24 cellular contexts compared by ENCODE assay signal in the genomic region with DNA sequence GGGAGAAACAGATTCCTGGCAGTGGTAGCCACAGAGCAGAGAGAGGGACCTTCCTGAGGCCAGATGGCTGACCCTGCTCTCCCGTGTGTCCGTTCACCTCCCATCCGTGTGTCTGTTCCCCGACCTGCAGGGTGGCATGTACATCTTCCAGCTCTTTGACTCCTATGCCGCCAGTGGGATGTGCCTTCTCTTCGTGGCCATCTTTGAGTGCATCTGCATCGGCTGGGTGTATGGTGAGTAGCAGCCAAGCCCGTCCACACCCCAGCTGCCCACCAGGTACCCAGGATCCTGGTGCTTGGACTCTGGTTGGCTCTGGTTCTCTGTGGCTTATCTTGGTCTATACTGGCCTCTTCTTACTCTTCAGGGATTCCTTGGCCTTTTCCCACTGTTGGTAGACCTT. TPM values are rescaled to one million over a fixed set of nuclear protein-coding genes. Genes with fewer than 3 reads are reported as not detected.
"Had no signal": no experiment of that assay in that cellular context is flagged by ENCODE, and none has a peak within 500 bp of the region (broad histone marks: within the 10 kb centered on the region; RNA-seq: fewer than 3 reads in every experiment).

No MANE protein-coding gene starts in this region.

- H3K4me3 ChIP-seq: adrenal gland, cardiac muscle cell, left lung, neural progenitor cell, pancreas, thyroid gland had no signal

- H3K4me1 ChIP-seq: adrenal gland, left lung, pancreas, thyroid gland had no signal

- H3K27me3 Mint-ChIP-seq: activated CD4-positive, alpha-beta T cell treated with anti-CD3 and anti-CD28 coated beads, Interleukin-2, amount 10 ng/mL, durations not matched to agents 7 days and 5 days had no signal

- H3K27ac ChIP-seq: cardiac muscle cell, left lung, neural progenitor cell, pancreas, thyroid gland had no signal

- H3K9me3 ChIP-seq: adrenal gland, left lung, pancreas, thyroid gland had no signal

- H3K4me2 ChIP-seq: neural progenitor cell had no signal

- H3K27ac Mint-ChIP-seq: activated CD4-positive, alpha-beta T cell treated with anti-CD3 and anti-CD28 coated beads, Interleukin-2, amount 10 ng/mL, durations not matched to agents 7 days and 5 days; effector memory CD8-positive, alpha-beta T cell; memory B cell; neural progenitor cell; T-helper 17 cell had no signal

- H3K36me3 ChIP-seq: adrenal gland, cardiac muscle cell, left lung, neural progenitor cell, pancreas, thyroid gland had no signal

- DNase-seq: activated CD4-positive, alpha-beta T cell treated with anti-CD3 and anti-CD28 coated beads, Interleukin-2, amount 10 ng/mL, durations not matched to agents 7 days and 5 days; activated CD8-positive, alpha-beta memory T cell treated with anti-CD3 and anti-CD28 coated beads, Interleukin-2, amount 50 U/mL, for 4 hours; activated gamma-delta T cell; activated T-cell treated with anti-CD3 and anti-CD28 coated beads, Interleukin-2, amount 50 U/mL, for 4 hours; effector memory CD8-positive, alpha-beta T cell; hypothalamus; islet precursor cell; left lung; naive B cell; stimulated activated CD4-positive, alpha-beta T cell treated with anti-CD3 and anti-CD28 coated beads, Interleukin-12 subunit alpha, Interleukin-12 subunit beta, amount 100 ng/mL, for 4 hours; stimulated activated CD4-positive, alpha-beta T cell treated with anti-CD3 and anti-CD28 coated beads, Interleukin-1b, Interleukin-23, amount 100 ng/mL, for 48 hours; stimulated activated CD8-positive, alpha-beta memory T cell treated with anti-CD3 and anti-CD28 coated beads, Interleukin-4, amount 100 ng/mL, for 48 hours; stimulated activated naive CD4-positive, alpha-beta T cell; T-helper 17 cell; thyroid gland had no signal

- H3K27me3 ChIP-seq: adrenal gland, cardiac muscle cell, left lung, neural progenitor cell, pancreas, thyroid gland had no signal

- H3K9me3 Mint-ChIP-seq: activated CD4-positive, alpha-beta T cell treated with anti-CD3 and anti-CD28 coated beads, Interleukin-2, amount 10 ng/mL, durations not matched to agents 7 days and 5 days; activated naive CD4-positive, alpha-beta T cell treated with anti-CD3 and anti-CD28 coated beads, Interleukin-2, amount 50 U/mL, for 72 hours; activated T-cell treated with anti-CD3 and anti-CD28 coated beads, Interleukin-2, amount 50 U/mL, for 4 hours; effector memory CD8-positive, alpha-beta T cell; memory B cell; naive B cell; neural progenitor cell had no signal

- H2AFZ ChIP-seq: neural progenitor cell had no signal

- H3K4me3 Mint-ChIP-seq: activated CD4-positive, alpha-beta T cell treated with anti-CD3 and anti-CD28 coated beads, Interleukin-2, amount 10 ng/mL, durations not matched to agents 7 days and 5 days; activated T-cell treated with anti-CD3 and anti-CD28 coated beads, Interleukin-2, amount 50 U/mL, for 4 hours; effector memory CD8-positive, alpha-beta T cell; memory B cell; neural progenitor cell; T-helper 17 cell had no signal

- ATAC-seq: activated CD4-positive, CD25-positive, alpha-beta regulatory T cell treated with anti-CD3 and anti-CD28 coated beads, Interleukin-2, amount 50 U/mL, for 24 hours; activated naive CD4-positive, alpha-beta T cell treated with anti-CD3 and anti-CD28 coated beads, Interleukin-2, amount 50 U/mL, for 72 hours; activated T-cell treated with anti-CD3 and anti-CD28 coated beads, Interleukin-2, amount 50 U/mL, for 4 hours; effector memory CD8-positive, alpha-beta T cell; pancreas; T-helper 17 cell had no signal

- H3K4me1 Mint-ChIP-seq: activated CD4-positive, alpha-beta T cell treated with anti-CD3 and anti-CD28 coated beads, Interleukin-2, amount 10 ng/mL, durations not matched to agents 7 days and 5 days; memory B cell; naive B cell had no signal

- H3K36me3 Mint-ChIP-seq: activated naive CD4-positive, alpha-beta T cell treated with anti-CD3 and anti-CD28 coated beads, Interleukin-2, amount 50 U/mL, for 72 hours; memory B cell; naive B cell; neural progenitor cell had no signal

RNA-seq across cellular contexts. Expression of a gene that starts 59.5 kb away (rescaled TPM):
- total RNA-seq: activated CD4-positive, alpha-beta T cell treated with anti-CD3 and anti-CD28 coated beads, Interleukin-2, amount 10 ng/mL, durations not matched to agents 7 days and 5 days; activated naive CD4-positive, alpha-beta T cell treated with anti-CD3 and anti-CD28 coated beads, Interleukin-2, amount 50 U/mL, for 72 hours; activated T-cell treated with anti-CD3 and anti-CD28 coated beads, Interleukin-2, amount 50 U/mL, for 4 hours; cardiac muscle cell; dermis microvascular lymphatic vessel endothelial cell; fibroblast of lung; T-helper 17 cell had no signal
